ENCODE assay signal across 9 cellular contexts in genomic region chr2:70118798-70119454, GRCh38. TPM values are rescaled to one million over a fixed set of nuclear protein-coding genes. Genes with fewer than 3 reads are reported as not detected.
DNase-seq lines count a peak whose midpoint lies in the region; ATAC-seq lines count a peak whose summit lies in the region.
"Had no signal": no experiment of that assay in that cellular context is flagged by ENCODE, and none has a peak within 500 bp of the region (broad histone marks: within the 10 kb centered on the region; RNA-seq: fewer than 3 reads in every experiment).

No MANE protein-coding gene starts in this region.

- CTCF ChIA-PET in T-cell (lab: Charles Lee), result no interaction called here

- peak overlapping the region; percentile 52 for H3K27ac Mint-ChIP-seq in activated naive CD4-positive, alpha-beta T cell treated with anti-CD3 and anti-CD28 coated beads, Interleukin-2, amount 50 U/mL, for 24 hours
- H3K27ac Mint-ChIP-seq in T-cell, result peak overlapping the region; percentile 74 to 86

- no peaks in the 10 kb centered on the region for H3K9me3 Mint-ChIP-seq in activated naive CD4-positive, alpha-beta T cell treated with anti-CD3 and anti-CD28 coated beads, Interleukin-2, amount 50 U/mL, for 24 hours
- no peaks in the 10 kb centered on the region for H3K9me3 Mint-ChIP-seq in T-cell

- peak overlapping the region; percentile 99 for H3K27ac ChIP-seq in temporal lobe (ENCODE audit: low read depth, low read length)

- no peak for DNase-seq in activated naive CD4-positive, alpha-beta T cell treated with anti-CD3 and anti-CD28 coated beads, Interleukin-2, amount 50 U/mL, for 16 hours
- DNase-seq in T-cell, result no peak
- DNase-seq in iPS-NIHi7 (ENCODE audit: extremely low spot score), result peak; percentile 65
- no peak for DNase-seq in DMS 273 (lab: John Stamatoyannopoulos, UW; ENCODE audit: unreplicated experiment)
- DNase-seq: T-helper 1 cell had no signal

- H3K27me3 Mint-ChIP-seq in activated naive CD4-positive, alpha-beta T cell treated with anti-CD3 and anti-CD28 coated beads, Interleukin-2, amount 50 U/mL, for 24 hours, result no peaks in the 10 kb centered on the region
- no peaks in the 10 kb centered on the region for H3K27me3 Mint-ChIP-seq in T-cell

- H3K4me3 Mint-ChIP-seq in activated naive CD4-positive, alpha-beta T cell treated with anti-CD3 and anti-CD28 coated beads, Interleukin-2, amount 50 U/mL, for 24 hours, result no peak overlapping the region
- H3K4me3 Mint-ChIP-seq in T-cell, result no peak overlapping the region

- POLR2A ChIA-PET in T-cell (lab: Charles Lee), result interaction anchor here in 1 of 2 donors (0.5 to 0.8 kb wide), 3 partner anchors 15 to 21 kb away, joined by 3 to 10 read pairs (median 6); no protein-coding TSS in a partner anchor

- ATAC-seq in T-cell (replicated peaks in 1 of 4) (no peak), GM19035 (IDR thresholded peaks at IDR 0.05; ENCODE audit: unreplicated experiment) (no peak), GM18519 (IDR thresholded peaks at IDR 0.05; ENCODE audit: low FRiP score, unreplicated experiment) (no peak)

- no peaks in the 10 kb centered on the region for H3K36me3 Mint-ChIP-seq in activated naive CD4-positive, alpha-beta T cell treated with anti-CD3 and anti-CD28 coated beads, Interleukin-2, amount 50 U/mL, for 24 hours
- no peaks in the 10 kb centered on the region for H3K36me3 Mint-ChIP-seq in T-cell

- H3K4me1 Mint-ChIP-seq in activated naive CD4-positive, alpha-beta T cell treated with anti-CD3 and anti-CD28 coated beads, Interleukin-2, amount 50 U/mL, for 24 hours, result peaks cover 71% of the 10 kb centered on the region
- peaks cover 52 to 62% (median 57%) of the 10 kb centered on the region in 3 donors for H3K4me1 Mint-ChIP-seq in T-cell

RNA-seq across cellular contexts. Expression of gene PCBP1, which starts 31.6 kb away (rescaled TPM):
- 100 to 1,000 TPM; 303 to 431 (median 386) TPM for total RNA-seq in T-cell
- 36.6 TPM for total RNA-seq in temporal lobe
